18 cellular contexts compared by ENCODE assay signal in genomic region chr4:87257523-87257922, GRCh38. TPM values are rescaled to one million over a fixed set of nuclear protein-coding genes. Genes with fewer than 3 reads are reported as not detected.
DNase-seq lines count a peak whose midpoint lies in the region; TF ChIP-seq lines count a peak whose summit lies in the region.
"Had no signal": no experiment of that assay in that cellular context is flagged by ENCODE, and none has a peak within 500 bp of the region (broad histone marks: within the 10 kb centered on the region; RNA-seq: fewer than 3 reads in every experiment).

No MANE protein-coding gene starts in this region.

- H3K79me1 ChIP-seq in neuronal stem cell (ENCODE audit: low read depth, low read length), result no peaks in the 10 kb centered on the region

- no peak overlapping the region for H4K91ac ChIP-seq in neuronal stem cell (ENCODE audit: low read depth, low read length, poor library complexity)

- H4K8ac ChIP-seq in neuronal stem cell (ENCODE audit: low read depth, low read length), result no peak overlapping the region

- peaks cover 6% of the 10 kb centered on the region for H3K27me3 Mint-ChIP-seq in brain

- H2BK120ac ChIP-seq in neuronal stem cell (ENCODE audit: low read depth, low read length), result no peak overlapping the region

- TF ChIP-seq CTCF in brain (conservative IDR thresholded peaks at IDR 0.05) (no peak), smooth muscle cell (IDR thresholded peaks at IDR 0.05; ENCODE audit: borderline replicate concordance, insufficient read depth, poor library complexity, severe bottlenecking) (no peak), stomach (IDR thresholded peaks at IDR 0.05) (no peak)

- H2BK15ac ChIP-seq in neuronal stem cell (ENCODE audit: low read length), result no peak overlapping the region

- 75% methylated on average over 3 of the region's 3 CpGs for WGBS in smooth muscle cell (ENCODE audit: low lambda C conversion rate)
- no CpG with 5 or more reads among the region's 3 CpGs for WGBS in neuronal stem cell (ENCODE audit: extremely low coverage in 2 of 2, insufficient read length in 2 of 2, insufficient replicate concordance in 1 of 2), 2 donors
- WGBS in stomach, 5 donors, result 38 to 89% (median 54%) methylated on average over 3 of the region's 3 CpGs

- H2BK12ac ChIP-seq in neuronal stem cell (ENCODE audit: low read length), result no peak overlapping the region

- H3K9ac ChIP-seq in smooth muscle cell (ENCODE audit: low read depth) (no peak overlapping the region), neuronal stem cell (ENCODE audit: low read depth, low read length, poor library complexity) (no peak overlapping the region)

- H3K18ac ChIP-seq in neuronal stem cell (ENCODE audit: low read length), result no peak overlapping the region

- DNase-seq in NCI-H748 (lab: John Stamatoyannopoulos, UW; ENCODE audit: unreplicated experiment) (peak; percentile 59), NCI-H748 treated with DMSO at 0.1 percent for 48 hours (lab: John Stamatoyannopoulos, UW) (no peak), smooth muscle cell (lab: John Stamatoyannopoulos, UW; ENCODE audit: unreplicated experiment) (no peak), neuronal stem cell (ENCODE audit: low spot score) (no peak), stomach (no peak)
- no peak for DNase-seq in stimulated activated CD4-positive, alpha-beta T cell treated with anti-CD3 and anti-CD28 coated beads, Interleukin-1b, Interleukin-23, amount 100 ng/mL, for 48 hours
- DNase-seq: AML-193, DMS 273 treated with DMSO at 0.1 percent for 48 hours, DND-41, H7, MM.1S, NCI-H1092 treated with DMSO at 0.1 percent for 48 hours, NCI-H1694, NCI-H510A had no signal

- no peak for TF ChIP-seq POLR2A in stomach (IDR thresholded peaks at IDR 0.05)

- peaks cover 0 to 12% (median 4%) of the 10 kb centered on the region in 5 experiments for H3K9me3 Mint-ChIP-seq in brain

- H3K4me1 ChIP-seq in smooth muscle cell (ENCODE audit: low read depth) (no peaks in the 10 kb centered on the region), neuronal stem cell (ENCODE audit: control insufficient read depth in 2 of 2, insufficient read depth in 1 of 2, low read depth in 1 of 2, low read length in 2 of 2) (no peaks in the 10 kb centered on the region), stomach (no peaks in the 10 kb centered on the region)

- no peak for TF ChIP-seq EP300 in stomach (IDR thresholded peaks at IDR 0.05)

- no peaks in the 10 kb centered on the region for H3K36me3 Mint-ChIP-seq in brain
- H3K36me3 Mint-ChIP-seq: CD14-positive monocyte had no signal

- no peak overlapping the region for H2AK5ac ChIP-seq in neuronal stem cell (ENCODE audit: low read depth, low read length)

- H3K27me3 ChIP-seq in layer of hippocampus (ENCODE audit: control insufficient read depth, insufficient read depth, low read length), result no peaks in the 10 kb centered on the region
- H3K27me3 ChIP-seq in smooth muscle cell (ENCODE audit: low read depth), result no peaks in the 10 kb centered on the region
- no peaks in the 10 kb centered on the region for H3K27me3 ChIP-seq in neuronal stem cell (ENCODE audit: control insufficient read depth in 3 of 3, insufficient read depth in 3 of 3, low read depth in 1 of 3, low read length in 3 of 3)
- no peaks in the 10 kb centered on the region for H3K27me3 ChIP-seq in stomach

- no peak overlapping the region for H3K23ac ChIP-seq in neuronal stem cell (ENCODE audit: low read depth, low read length, poor library complexity)

- no peaks in the 10 kb centered on the region for H3F3A ChIP-seq in smooth muscle cell (ENCODE audit: low read depth)

- H3K4me3 ChIP-seq in smooth muscle cell, result no peak overlapping the region
- no peak overlapping the region for H3K4me3 ChIP-seq in neuronal stem cell (ENCODE audit: low read length in 2 of 2)
- no peak overlapping the region for H3K4me3 ChIP-seq in stomach

- H3K36me3 ChIP-seq in smooth muscle cell (ENCODE audit: low read depth) (no peaks in the 10 kb centered on the region), neuronal stem cell (replicated peaks in 1 of 2; ENCODE audit: control insufficient read depth in 2 of 2, insufficient read depth in 2 of 2, low read length in 2 of 2) (no peaks in the 10 kb centered on the region), stomach (no peaks in the 10 kb centered on the region)

- H2AFZ ChIP-seq in smooth muscle cell (ENCODE audit: low read depth) (no peak overlapping the region), neuronal stem cell (ENCODE audit: low read length) (no peak overlapping the region)

- H3K27ac Mint-ChIP-seq in brain, result peak overlapping the region in 3 of 5 experiments; percentile 9 to 67 (median 53)
- H3K27ac Mint-ChIP-seq: CD14-positive monocyte had no signal

- H4K20me1 ChIP-seq in smooth muscle cell (ENCODE audit: low read depth), result no peaks in the 10 kb centered on the region

- H3K4me2 ChIP-seq in smooth muscle cell, result no peak overlapping the region
- H3K4me2 ChIP-seq in neuronal stem cell (ENCODE audit: insufficient read depth, low read length, poor library complexity, severe bottlenecking), result no peak overlapping the region

- intact Hi-C loops in stomach (cut with DNase I; ENCODE audit: low total_unique reads), result no loop called here

- H3K4me1 Mint-ChIP-seq in brain, result peaks cover 17% of the 10 kb centered on the region
- H3K4me1 Mint-ChIP-seq: CD14-positive monocyte had no signal

- H3K79me2 ChIP-seq in smooth muscle cell (ENCODE audit: low read depth), result no peaks in the 10 kb centered on the region

- peak overlapping the region in 1 of 5 experiments; percentile 50 for H3K4me3 Mint-ChIP-seq in brain
- H3K4me3 Mint-ChIP-seq: CD14-positive monocyte had no signal

- H3K9me3 ChIP-seq in smooth muscle cell (replicated peaks; ENCODE audit: low read depth), result no peaks in the 10 kb centered on the region
- H3K9me3 ChIP-seq in neuronal stem cell (replicated peaks in 1 of 2; ENCODE audit: control insufficient read depth in 2 of 2, insufficient read depth in 1 of 2, low read depth in 1 of 2, low read length in 2 of 2), result peaks cover 0 to 5% of the 10 kb centered on the region in 2 donors
- peaks cover 0 to 8% (median 0%) of the 10 kb centered on the region in 4 donors for H3K9me3 ChIP-seq in stomach

- no peak overlapping the region for H2BK5ac ChIP-seq in neuronal stem cell (ENCODE audit: low read length)

- H3K27ac ChIP-seq in layer of hippocampus (ENCODE audit: low read depth, low read length), result peak overlapping the region; percentile 38
- no peak overlapping the region for H3K27ac ChIP-seq in smooth muscle cell (ENCODE audit: low read depth)
- no peak overlapping the region for H3K27ac ChIP-seq in neuronal stem cell (replicated peaks; ENCODE audit: low read length)
- H3K27ac ChIP-seq in stomach, result no peak overlapping the region
- H3K27ac ChIP-seq: 22Rv1 had no signal

- H3K4ac ChIP-seq in neuronal stem cell (ENCODE audit: low read length), result no peak overlapping the region

- no peak overlapping the region for H3K14ac ChIP-seq in neuronal stem cell (ENCODE audit: low read length)

RNA-seq across cellular contexts. Expression of gene KLHL8, which starts 37.1 kb away (rescaled TPM):
- polyA plus RNA-seq in brain (ENCODE audit: insufficient read depth, low read depth, low replicate concordance) (12.1 TPM), smooth muscle cell (6.2 and 6.3 TPM in 2 replicates), stomach (1 to 10 TPM; 2.1 to 5.0 (median 3.4) TPM)
- total RNA-seq in smooth muscle cell (8.8 and 28.6 TPM in 2 replicates), stomach (100 to 1,000 TPM in 1 of 5 donors, 10 to 100 TPM in 3, 1 to 10 TPM in 1; 8.7 to 107 (median 16.9) TPM)
- polyA plus RNA-seq in neuronal stem cell (2013, experiment 1 of 2), result 9.6 TPM
- 9.8 TPM for polyA plus RNA-seq in neuronal stem cell (2013, experiment 2 of 2)
